27 cellular contexts compared by ENCODE assay signal in the genomic region with DNA sequence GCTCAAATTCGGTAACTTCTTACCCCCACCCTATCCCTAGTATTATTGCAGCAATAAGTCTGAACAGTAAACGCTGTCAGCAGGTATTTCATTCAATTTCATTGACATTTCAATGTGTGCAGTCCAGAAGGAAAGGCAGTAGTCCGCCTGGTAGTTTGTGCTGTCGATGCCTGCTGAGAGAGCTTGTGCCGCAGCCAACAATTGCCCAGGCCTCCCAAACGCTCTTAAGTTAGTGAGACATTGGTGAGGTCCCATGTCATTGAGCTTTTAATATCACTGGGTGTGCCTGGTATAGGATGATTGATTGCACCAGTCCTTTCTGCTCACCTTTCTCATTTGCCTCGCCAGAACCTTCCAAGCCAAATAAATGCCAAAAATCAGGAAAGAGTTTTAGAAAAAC. TPM values are rescaled to one million over a fixed set of nuclear protein-coding genes. Genes with fewer than 3 reads are reported as not detected.
"Had no signal": no experiment of that assay in that cellular context is flagged by ENCODE, and none has a peak within 500 bp of the region (broad histone marks: within the 10 kb centered on the region; RNA-seq: fewer than 3 reads in every experiment).

No MANE protein-coding gene starts in this region.

- H3K27ac ChIP-seq: breast epithelium, KMS-11, SJSA1 had no signal

- H3K4me1 ChIP-seq: SJSA1 had no signal

- DNase-seq: activated CD4-positive, alpha-beta T cell treated with anti-CD3 and anti-CD28 coated beads for 4 hours; activated CD8-positive, alpha-beta memory T cell treated with anti-CD3 and anti-CD28 coated beads, Interleukin-2, amount 50 U/mL, for 4 hours; activated CD8-positive, alpha-beta T cell treated with anti-CD3 and anti-CD28 coated beads for 36 hours; activated naive CD4-positive, alpha-beta T cell treated with anti-CD3 and anti-CD28 coated beads, Interleukin-2, amount 50 U/mL, for 16 hours; activated naive CD8-positive, alpha-beta T cell treated with anti-CD3 and anti-CD28 coated beads, Interleukin-2, amount 10 ng/mL, durations not matched to agents 7 days and 5 days; adrenal gland; anterior cingulate cortex; MV-4-11; NCI-H1092 treated with DMSO at 0.1 percent for 48 hours; NCI-H1417 treated with DMSO at 0.1 percent for 48 hours; NCI-H2029; NCI-H2107; NCI-H345; NCI-H510A; NCI-H526 treated with DMSO at 0.1 percent for 48 hours; NK-92 treated with Interleukin-12 subunit alpha and Interleukin-12 subunit beta, amount 100 ng/mL, for 24 hours; OCI-M1; RPMI8226; SHP77; SW 1271 had no signal

- H3K4me3 ChIP-seq: adrenal gland, breast epithelium, SJSA1 had no signal

- H3K36me3 ChIP-seq: breast epithelium had no signal

- H3K9me3 ChIP-seq: adrenal gland, breast epithelium, SJSA1 had no signal

- H3K27me3 ChIP-seq: adrenal gland, breast epithelium, SJSA1 had no signal

- ATAC-seq: activated CD4-positive, CD25-positive, alpha-beta regulatory T cell treated with anti-CD3 and anti-CD28 coated beads, Interleukin-2, amount 50 U/mL, for 24 hours; activated CD8-positive, alpha-beta T cell treated with anti-CD3 and anti-CD28 coated beads for 36 hours; Panc1; SK-N-SH treated with all-trans-retinoic acid at 6 μM for 48 hours had no signal

RNA-seq across cellular contexts. Expression of a gene that starts 33.8 kb away (rescaled TPM):
- total RNA-seq: MCF 10A had no signal
